8 cellular contexts compared by ENCODE assay signal in the genomic region with DNA sequence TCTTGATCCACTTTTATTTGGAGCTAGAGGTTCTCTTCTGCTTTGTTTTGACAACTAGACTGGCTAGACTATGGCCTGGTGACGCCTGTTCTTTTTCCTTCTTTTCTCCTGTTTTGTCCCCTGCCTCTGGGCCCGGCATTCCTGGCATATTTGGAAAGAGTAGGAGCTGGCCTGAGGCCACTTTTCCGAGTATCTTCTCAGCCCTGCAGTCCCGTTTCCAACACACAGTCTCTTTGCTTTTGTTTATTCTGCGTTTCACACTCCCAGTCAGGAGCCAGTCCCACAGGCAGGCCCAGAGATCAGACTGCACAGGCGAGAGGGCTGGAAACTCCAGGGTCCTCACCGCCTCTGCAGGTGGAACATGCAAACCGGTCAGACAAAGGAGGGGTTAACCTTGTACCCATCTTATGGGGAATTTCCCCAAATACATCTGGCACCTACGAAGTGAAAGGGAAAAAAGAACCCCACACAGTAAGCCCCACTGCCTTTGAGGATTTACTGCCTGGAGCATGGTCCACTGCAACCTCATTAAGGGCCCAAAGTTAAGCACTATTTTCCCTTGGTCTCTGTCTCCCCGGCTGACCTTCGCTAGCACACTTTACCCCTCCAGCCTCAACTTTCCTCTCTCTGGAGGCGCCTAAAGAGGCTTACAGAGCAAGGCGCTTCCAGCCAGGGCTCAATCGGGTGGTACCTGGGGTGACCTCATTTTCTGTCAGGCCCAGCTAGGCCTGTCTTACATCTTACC.
DNase-seq lines count a peak whose midpoint lies in the region; ATAC-seq, FAIRE-seq and TF ChIP-seq lines count a peak whose summit lies in the region.

No MANE protein-coding gene starts in this region.

- no peaks in the 10 kb centered on the region for H3K36me3 ChIP-seq in neutrophil

- H3K27ac Mint-ChIP-seq in T-helper 2 cell treated with Interferon-gamma antibody and Interleukin-4, amounts not matched to agents 5 μg/mL and 100 μg/mL, for 36 hours = peak overlapping the region; percentile 68

- DNase-seq in GM18507 (ENCODE audit: extremely low spot score, insufficient read length, low read depth) (no peak), fibroblast of peridontal ligament (ENCODE audit: extremely low read depth) (peak; percentile 82), NCI-H2171 treated with DMSO at 0.1 percent for 48 hours (lab: John Stamatoyannopoulos, UW) (no peak), UCSD-AML1 (lab: John Stamatoyannopoulos, UW; ENCODE audit: unreplicated experiment) (no peak)
- peak; percentile 48 for DNase-seq in T-helper 2 cell treated with Interferon-gamma antibody and Interleukin-4, amounts not matched to agents 5 μg/mL and 100 μg/mL, for 36 hours (ENCODE audit: low spot score)

- H3K4me3 ChIP-seq in neutrophil (ENCODE audit: low read depth in 1 of 2, low read length in 1 of 2) = no peak overlapping the region

- H3K27me3 ChIP-seq in neutrophil = no peaks in the 10 kb centered on the region

- FAIRE-seq in GM18507 (lab: Jason Lieb, UNC) = peak; percentile 73

- H3K27ac ChIP-seq in neutrophil = peak overlapping the region; percentile 58

- no peaks in the 10 kb centered on the region for H3K9me3 ChIP-seq in neutrophil

- H3K4me1 ChIP-seq in neutrophil (ENCODE audit: control insufficient read depth in 1 of 2, insufficient read depth in 1 of 2, low read depth in 1 of 2, low read length in 1 of 2) = peaks cover 36 to 42% of the 10 kb centered on the region in 2 experiments

- ATAC-seq in HG02623 (IDR thresholded peaks at IDR 0.05; ENCODE audit: unreplicated experiment) (peak; percentile 56), HG02970 (IDR thresholded peaks at IDR 0.05; ENCODE audit: low FRiP score, unreplicated experiment) (no peak)

- H3K4me3 Mint-ChIP-seq in T-helper 2 cell treated with Interferon-gamma antibody and Interleukin-4, amounts not matched to agents 5 μg/mL and 100 μg/mL, for 36 hours = peak overlapping the region; percentile 24

- H3K36me3 Mint-ChIP-seq in T-helper 2 cell treated with Interferon-gamma antibody and Interleukin-4, amounts not matched to agents 5 μg/mL and 100 μg/mL, for 36 hours (ENCODE audit: low read depth) = peaks cover 9% of the 10 kb centered on the region

- H3K4me1 Mint-ChIP-seq in T-helper 2 cell treated with Interferon-gamma antibody and Interleukin-4, amounts not matched to agents 5 μg/mL and 100 μg/mL, for 36 hours (ENCODE audit: low read depth) = peaks cover 51% of the 10 kb centered on the region

- no peak for TF ChIP-seq CTCF in neutrophil (IDR thresholded peaks at IDR 0.05)

- peaks cover 3% of the 10 kb centered on the region for H3K9me3 Mint-ChIP-seq in T-helper 2 cell treated with Interferon-gamma antibody and Interleukin-4, amounts not matched to agents 5 μg/mL and 100 μg/mL, for 36 hours

- H3K27me3 Mint-ChIP-seq in T-helper 2 cell treated with Interferon-gamma antibody and Interleukin-4, amounts not matched to agents 5 μg/mL and 100 μg/mL, for 36 hours (ENCODE audit: low read depth) = no peaks in the 10 kb centered on the region

Comparison
In these comparisons a context has a peak if more than half of its experiments do, and no peak if none do; other contexts are left out.
1. DNase-seq: peak in T-helper 2 cell treated with Interferon-gamma antibody and Interleukin-4, amounts not matched to agents 5 μg/mL and 100 μg/mL, for 36 hours (single experiment) and fibroblast of peridontal ligament (single experiment); none in GM18507 (single experiment), NCI-H2171 treated with DMSO at 0.1 percent for 48 hours (single experiment) and UCSD-AML1 (single experiment).